In the genomic region with DNA sequence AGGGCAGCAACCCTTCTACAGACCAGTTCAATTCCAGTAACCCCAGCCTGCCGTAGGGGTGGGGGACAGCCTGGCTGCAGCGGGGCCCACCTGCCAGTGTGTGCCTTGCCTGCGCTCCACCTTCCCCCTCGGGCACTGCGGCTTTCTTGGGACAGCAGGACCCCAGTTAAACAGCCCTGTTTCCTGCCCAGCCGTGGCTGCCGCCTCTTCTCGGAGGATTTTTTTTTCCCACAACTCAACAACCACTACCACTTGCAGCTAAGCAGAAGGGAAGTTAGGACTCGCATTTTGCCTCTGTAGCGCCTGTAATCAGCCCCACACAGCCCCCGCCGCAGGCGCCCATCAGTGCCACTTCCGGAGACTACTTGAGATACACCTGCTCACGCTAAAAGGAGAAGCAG, we compare ENCODE assay signal across 9 cellular contexts.
DNase-seq lines count a peak whose midpoint lies in the region; ATAC-seq, FAIRE-seq and TF ChIP-seq lines count a peak whose summit lies in the region.
"Had no signal": no experiment of that assay in that cellular context is flagged by ENCODE, and none has a peak within 500 bp of the region (broad histone marks: within the 10 kb centered on the region; RNA-seq: fewer than 3 reads in every experiment).

No MANE protein-coding gene starts in this region.

- no peaks in the 10 kb centered on the region for H3K9me3 Mint-ChIP-seq in effector memory CD8-positive, alpha-beta T cell

- H3K4me3 Mint-ChIP-seq in effector memory CD8-positive, alpha-beta T cell: peak overlapping the region; percentile 23 to 41

- FAIRE-seq in HTR-8/SVneo (lab: Jason Lieb, UNC): no peak

- peak; percentile 60 for ATAC-seq in effector memory CD8-positive, alpha-beta T cell (replicated peaks)

- peak overlapping the region; percentile 52 for H3K27ac ChIP-seq in HL-60 (replicated peaks)

- H3K4me3 ChIP-seq in HL-60 (replicated peaks; ENCODE audit: insufficient read depth, low read length): no peak overlapping the region

- peaks cover 5% of the 10 kb centered on the region for H3K36me3 Mint-ChIP-seq in effector memory CD8-positive, alpha-beta T cell (ENCODE audit: insufficient read depth)

- no peaks in the 10 kb centered on the region for H3K27me3 ChIP-seq in HL-60 (ENCODE audit: insufficient read depth, poor library complexity, severe bottlenecking)

- no peak for TF ChIP-seq CTCF in HL-60 (IDR thresholded peaks at IDR 0.05; ENCODE audit: insufficient read depth, low read length)

- no peaks in the 10 kb centered on the region for H3K27me3 Mint-ChIP-seq in effector memory CD8-positive, alpha-beta T cell

- peaks cover 29 to 30% of the 10 kb centered on the region in 2 donors for H3K4me1 Mint-ChIP-seq in effector memory CD8-positive, alpha-beta T cell (ENCODE audit: low read depth in 2 of 2)

- DNase-seq in COLO668 (lab: John Stamatoyannopoulos, UW; ENCODE audit: unreplicated experiment) (peak; percentile 64), HL-60 (ENCODE audit: low read depth in 1 of 2, low spot score in 1 of 2) (peak in 1 of 2 experiments; percentile 66), SHP77 treated with DMSO at 0.1 percent for 48 hours (lab: John Stamatoyannopoulos, UW) (peak; percentile 71), NCI-H1930 (lab: John Stamatoyannopoulos, UW) (no peak), HTR-8/SVneo (ENCODE audit: insufficient read length, low spot score) (no peak), ureter (ENCODE audit: low spot score) (no peak), D341Med (ENCODE audit: low spot score) (no peak)
- no peak for DNase-seq in effector memory CD8-positive, alpha-beta T cell
- DNase-seq: Right ventricle myocardium superior had no signal

- H3K27ac Mint-ChIP-seq in effector memory CD8-positive, alpha-beta T cell: peak overlapping the region; percentile 44 to 58

Comparison
In these comparisons a context has a peak if more than half of its experiments do, and no peak if none do; other contexts are left out.
1. DNase-seq: peak in COLO668 (single experiment) and SHP77 treated with DMSO at 0.1 percent for 48 hours (single experiment); none in effector memory CD8-positive, alpha-beta T cell (0 of 3), NCI-H1930 (0 of 2), HTR-8/SVneo (single experiment), ureter (single experiment) and D341Med (single experiment).